Comparison of ENCODE assay signal across 8 cellular contexts in genomic region chr1:22749919-22750670, GRCh38. TPM values are rescaled to one million over a fixed set of nuclear protein-coding genes. Genes with fewer than 3 reads are reported as not detected.
DNase-seq lines count a peak whose midpoint lies in the region; TF ChIP-seq lines count a peak whose summit lies in the region.

No MANE protein-coding gene starts in this region.

- no peaks in the 10 kb centered on the region for H3K9me3 ChIP-seq in GM23248 (ENCODE audit: low read depth)

- WGBS in GM23248 (ENCODE audit: low coverage in 1 of 2, low lambda C conversion rate in 2 of 2, missing lambda C conversion rate in 2 of 2), 2 experiments = 0 to 1% methylated on average over 5 of the region's 5 CpGs

- DNase-seq in 8988T (peak; percentile 35), GM23248 (peak; percentile 95), SKM-1 (lab: John Stamatoyannopoulos, UW; ENCODE audit: unreplicated experiment) (peak; percentile 38), foreskin fibroblast (peak; percentile 91 to 95), retinal pigment epithelial cell (ENCODE audit: low read depth) (peak; percentile 94), NCI-H1930 (lab: John Stamatoyannopoulos, UW) (no peak), NCI-H748 (lab: John Stamatoyannopoulos, UW; ENCODE audit: unreplicated experiment) (no peak)
- DNase-seq in activated CD8-positive, alpha-beta memory T cell treated with anti-CD3 and anti-CD28 coated beads, Interleukin-2, amount 50 U/mL, for 48 hours = no peak

- peaks cover 51% of the 10 kb centered on the region for H3K4me1 ChIP-seq in GM23248 (ENCODE audit: insufficient read depth)

- in situ Hi-C loops in GM23248 (cut with MboI) = no loop called here

- no peaks in the 10 kb centered on the region for H3K27me3 ChIP-seq in GM23248 (replicated peaks; ENCODE audit: insufficient read depth)

- H3K4me2 ChIP-seq in GM23248 (ENCODE audit: unreplicated experiment) = peak overlapping the region; percentile 74

- H3F3A ChIP-seq in GM23248 (ENCODE audit: insufficient read depth) = peaks cover 45% of the 10 kb centered on the region

- no peak for TF ChIP-seq CTCF in foreskin fibroblast (IDR thresholded peaks at IDR 0.05; ENCODE audit: low read depth, low read length)
- no peak for TF ChIP-seq CTCF in retinal pigment epithelial cell (conservative IDR thresholded peaks at IDR 0.05; ENCODE audit: low read depth, low read length)

- H4K20me1 ChIP-seq in GM23248 (ENCODE audit: insufficient read depth) = no peaks in the 10 kb centered on the region

- H3K4me3 ChIP-seq in GM23248 = no peak overlapping the region
- no peak overlapping the region for H3K4me3 ChIP-seq in foreskin fibroblast (ENCODE audit: low read depth in 1 of 2, low read length in 2 of 2)
- no peak overlapping the region for H3K4me3 ChIP-seq in retinal pigment epithelial cell (ENCODE audit: low read length)

- H3K79me2 ChIP-seq in GM23248 (ENCODE audit: insufficient read depth) = no peaks in the 10 kb centered on the region

- H3K27ac ChIP-seq in GM23248 = peak overlapping the region; percentile 93

- no peaks in the 10 kb centered on the region for H3K36me3 ChIP-seq in GM23248 (ENCODE audit: low read depth)

- peak overlapping the region; percentile 64 for H3K9ac ChIP-seq in GM23248

- no peaks in the 10 kb centered on the region for H3K9me2 ChIP-seq in GM23248 (ENCODE audit: insufficient read depth)

- H2AFZ ChIP-seq in GM23248 = peak overlapping the region; percentile 60

RNA-seq across cellular contexts. Expression of gene EPHB2, which starts 39.5 kb away (rescaled TPM):
- 5.1 and 9.0 TPM in 2 replicates for total RNA-seq in GM23248 (2014; rRNA removed; shearing (Covaris generic))
- polyA plus RNA-seq in GM23248 (2016; fragmentation: Nextera tagmentation; extraction: Ambion mirVana) = 1.0 and 2.0 TPM in 2 replicates

Comparison
In these comparisons a context has a peak if more than half of its experiments do, and no peak if none do; other contexts are left out.
1. DNase-seq: peak in 8988T (single experiment), GM23248 (single experiment), SKM-1 (single experiment), foreskin fibroblast (2 of 2) and retinal pigment epithelial cell (single experiment); none in activated CD8-positive, alpha-beta memory T cell treated with anti-CD3 and anti-CD28 coated beads, Interleukin-2, amount 50 U/mL, for 48 hours (single experiment), NCI-H1930 (0 of 2) and NCI-H748 (single experiment).